Comparison of ENCODE assay signal across 7 cellular contexts in the genomic region with DNA sequence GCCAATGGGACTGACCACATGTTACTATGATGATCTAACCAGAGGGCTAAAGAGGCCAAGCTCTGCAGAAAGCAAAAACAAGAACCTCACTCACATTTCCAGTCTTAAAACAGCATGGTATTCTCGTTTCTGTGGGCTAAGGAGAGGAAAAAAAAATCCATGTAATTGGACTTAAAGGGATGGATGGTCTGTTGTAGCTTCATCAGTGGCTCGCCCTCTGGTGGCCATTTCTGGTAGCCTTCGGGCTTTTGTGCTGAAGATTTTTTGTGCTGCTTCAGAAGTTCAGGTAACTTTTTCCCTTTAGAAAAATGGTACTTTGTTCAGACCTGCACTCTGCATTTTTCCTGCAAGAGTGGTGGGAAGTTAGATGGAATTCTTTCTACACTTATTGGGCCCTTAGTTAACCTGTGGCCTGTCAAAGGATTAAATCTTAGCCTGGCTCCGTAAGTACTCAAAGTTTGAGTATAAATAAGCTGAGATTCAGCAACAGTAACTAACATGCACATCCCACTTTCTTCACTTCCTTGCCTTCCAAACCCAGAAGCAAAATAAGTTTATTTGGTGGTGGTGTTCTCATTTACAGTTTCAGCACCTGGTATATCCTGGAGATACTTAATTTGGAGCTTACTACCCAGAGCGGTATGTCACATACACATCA. TPM values are rescaled to one million over a fixed set of nuclear protein-coding genes. Genes with fewer than 3 reads are reported as not detected.
DNase-seq lines count a peak whose midpoint lies in the region; ATAC-seq and TF ChIP-seq lines count a peak whose summit lies in the region.

No MANE protein-coding gene starts in this region.

- intact Hi-C loops in left lung (cut with DNase I), result loop anchor here in 1 of 2 donors (10.0 kb wide), 1 partner anchor 434 kb away; no protein-coding TSS in a partner anchor

- TF ChIP-seq CTCF in GM12872 (IDR thresholded peaks at IDR 0.05; ENCODE audit: insufficient read depth, low read depth, low read length) (peak; percentile 95), left lung (IDR thresholded peaks at IDR 0.05) (peak; percentile 71 to 91)

- H3K9me3 ChIP-seq in left lung, result no peaks in the 10 kb centered on the region

- no peaks in the 10 kb centered on the region for H3K27me3 ChIP-seq in left lung

- ATAC-seq in left lung (peak; percentile 77), GM21619 (IDR thresholded peaks at IDR 0.05; ENCODE audit: unreplicated experiment) (no peak)

- no peaks in the 10 kb centered on the region for H3K4me1 ChIP-seq in left lung

- DNase-seq in NCI-H1092 treated with DMSO at 0.1 percent for 48 hours (lab: John Stamatoyannopoulos, UW) (peak; percentile 23), left lung (no peak)
- peak; percentile 39 for DNase-seq in activated CD4-positive, CD25-positive, alpha-beta regulatory T cell treated with anti-CD3 and anti-CD28 coated beads, Interleukin-2, amount 50 U/mL, for 16 hours (ENCODE audit: low read depth, low spot score)
- peak; percentile 30 for DNase-seq in central memory CD4-positive, alpha-beta T cell
- peak in 2 of 3 donors; percentile 19 to 50 for DNase-seq in stimulated activated CD4-positive, alpha-beta T cell treated with anti-CD3 and anti-CD28 coated beads, TNF-alpha, amount 100 ng/mL, for 1 hour (ENCODE audit: low read depth in 3 of 3, low spot score in 1 of 3)

- peaks cover 0 to 53% of the 10 kb centered on the region in 2 donors for H3K36me3 ChIP-seq in left lung

- no peak overlapping the region for H3K27ac ChIP-seq in left lung

- no peak overlapping the region for H3K4me3 ChIP-seq in left lung

RNA-seq across cellular contexts. Expression of gene DCAF4, which starts 22.3 kb away (rescaled TPM):
- total RNA-seq in left lung, result 10 to 100 TPM; 11.8 to 12.3 TPM

RNA-seq across cellular contexts. Expression of gene DPF3, which starts 54.7 kb away (rescaled TPM):
- total RNA-seq in left lung, result 1 to 10 TPM; 1.4 to 1.7 TPM

Comparison
In these comparisons a context has a peak if more than half of its experiments do, and no peak if none do; other contexts are left out.
1. DNase-seq: peak in NCI-H1092 treated with DMSO at 0.1 percent for 48 hours (single experiment), activated CD4-positive, CD25-positive, alpha-beta regulatory T cell treated with anti-CD3 and anti-CD28 coated beads, Interleukin-2, amount 50 U/mL, for 16 hours (single experiment), central memory CD4-positive, alpha-beta T cell (single experiment) and stimulated activated CD4-positive, alpha-beta T cell treated with anti-CD3 and anti-CD28 coated beads, TNF-alpha, amount 100 ng/mL, for 1 hour (2 of 3); none in left lung (0 of 2).